10 cellular contexts compared by ENCODE assay signal in the genomic region with DNA sequence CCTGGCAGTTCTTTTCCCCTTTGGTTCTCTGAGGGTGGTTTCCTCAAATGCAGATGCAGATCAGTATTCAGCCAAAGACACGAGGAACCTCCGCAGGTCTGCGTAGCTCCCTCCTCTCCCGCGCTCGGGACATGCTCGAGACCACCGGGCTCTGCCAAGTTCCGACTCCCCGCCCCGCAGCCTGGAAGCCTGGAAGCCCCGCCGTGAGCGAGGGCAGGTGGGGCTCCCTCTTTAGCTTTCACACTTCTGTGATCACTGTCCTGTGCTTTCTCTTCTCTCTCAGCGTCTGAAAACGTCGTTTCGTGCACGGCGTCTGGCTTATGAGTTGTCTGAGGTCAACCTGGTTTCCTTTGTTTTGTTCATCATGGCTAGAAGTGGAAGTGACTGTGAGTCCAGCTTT. TPM values are rescaled to one million over a fixed set of nuclear protein-coding genes. Genes with fewer than 3 reads are reported as not detected.
DNase-seq lines count a peak whose midpoint lies in the region; ATAC-seq and TF ChIP-seq lines count a peak whose summit lies in the region.
"Had no signal": no experiment of that assay in that cellular context is flagged by ENCODE, and none has a peak within 500 bp of the region (broad histone marks: within the 10 kb centered on the region; RNA-seq: fewer than 3 reads in every experiment).

No MANE protein-coding gene starts in this region.

- H3K27me3 ChIP-seq in CD4-positive, CD25-positive, alpha-beta regulatory T cell (ENCODE audit: control insufficient read depth, insufficient read depth, low read length) = no peaks in the 10 kb centered on the region

- no peak for TF ChIP-seq CTCF in WTC11 (IDR thresholded peaks at IDR 0.05)
- TF ChIP-seq CTCF in foreskin fibroblast (IDR thresholded peaks at IDR 0.05; ENCODE audit: low read depth, low read length) = no peak

- POLR2A ChIA-PET in WTC11 (lab: Charles Lee) = no interaction called here

- CTCF ChIA-PET in WTC11 (lab: Charles Lee) = interaction anchor here (0.6 to 1.1 kb wide), 2 partner anchors 269 to 781 kb away, joined by 3 to 5 read pairs; no protein-coding TSS in a partner anchor

- H3K4me1 ChIP-seq in CD4-positive, CD25-positive, alpha-beta regulatory T cell (ENCODE audit: control insufficient read depth, insufficient read depth, low read length, poor library complexity, severe bottlenecking) = peaks cover 17% of the 10 kb centered on the region

- no peaks in the 10 kb centered on the region for H3K27me3 Mint-ChIP-seq in CD4-positive, CD25-positive, alpha-beta regulatory T cell
- no peaks in the 10 kb centered on the region for H3K27me3 Mint-ChIP-seq in WTC11 (ENCODE audit: low read depth)
- H3K27me3 Mint-ChIP-seq: activated B cell treated with CpG ODN at 0.5 μM for 24 hours had no signal

- no peak overlapping the region for H3K27ac ChIP-seq in CD4-positive, CD25-positive, alpha-beta regulatory T cell (ENCODE audit: insufficient read depth, low read length, poor library complexity, severe bottlenecking)

- peak overlapping the region; percentile 26 for H3K4me3 ChIP-seq in CD4-positive, CD25-positive, alpha-beta regulatory T cell (ENCODE audit: low read depth, low read length)
- no peak overlapping the region for H3K4me3 ChIP-seq in foreskin fibroblast (ENCODE audit: low read depth in 1 of 2, low read length in 2 of 2)

- peak in 1 of 3 donors; percentile 27 for DNase-seq in CD4-positive, CD25-positive, alpha-beta regulatory T cell
- peak; percentile 34 for DNase-seq in GM19238 (ENCODE audit: insufficient read length, low spot score)
- DNase-seq in WTC11 (ENCODE audit: low spot score) = peak; percentile 29
- peak; percentile 80 to 87 for DNase-seq in lung microvascular endothelial cell (ENCODE audit: low read depth in 2 of 2)
- no peak for DNase-seq in foreskin fibroblast
- DNase-seq: activated B cell treated with CpG ODN at 0.5 μM for 24 hours, COR-L47 had no signal

- peaks cover 30% of the 10 kb centered on the region for H3K36me3 ChIP-seq in CD4-positive, CD25-positive, alpha-beta regulatory T cell (ENCODE audit: control insufficient read depth, insufficient read depth, low read length)

- H3K9me3 ChIP-seq in CD4-positive, CD25-positive, alpha-beta regulatory T cell (ENCODE audit: control insufficient read depth in 2 of 2, low read length in 2 of 2) = no peaks in the 10 kb centered on the region

- H3K9me3 Mint-ChIP-seq in CD4-positive, CD25-positive, alpha-beta regulatory T cell = no peaks in the 10 kb centered on the region
- peaks cover 6% of the 10 kb centered on the region for H3K9me3 Mint-ChIP-seq in WTC11
- H3K9me3 Mint-ChIP-seq: activated B cell treated with CpG ODN at 0.5 μM for 24 hours had no signal

- peaks cover 40% of the 10 kb centered on the region for H3K36me3 Mint-ChIP-seq in CD4-positive, CD25-positive, alpha-beta regulatory T cell
- H3K36me3 Mint-ChIP-seq in WTC11 = peaks cover 58% of the 10 kb centered on the region

- H3K27ac Mint-ChIP-seq in CD4-positive, CD25-positive, alpha-beta regulatory T cell = peak overlapping the region; percentile 35 to 60 (median 36)
- peak overlapping the region; percentile 78 for H3K27ac Mint-ChIP-seq in WTC11
- H3K27ac Mint-ChIP-seq: activated B cell treated with CpG ODN at 0.5 μM for 24 hours had no signal

- peak overlapping the region; percentile 10 to 39 (median 38) for H3K4me3 Mint-ChIP-seq in CD4-positive, CD25-positive, alpha-beta regulatory T cell
- H3K4me3 Mint-ChIP-seq in WTC11 = no peak overlapping the region
- H3K4me3 Mint-ChIP-seq: activated B cell treated with CpG ODN at 0.5 μM for 24 hours had no signal

- H3K4me1 Mint-ChIP-seq in CD4-positive, CD25-positive, alpha-beta regulatory T cell = peaks cover 28 to 45% (median 40%) of the 10 kb centered on the region in 4 donors
- peaks cover 9% of the 10 kb centered on the region for H3K4me1 Mint-ChIP-seq in WTC11

- ATAC-seq in CD4-positive, CD25-positive, alpha-beta regulatory T cell (ENCODE audit: low read depth in 2 of 2) = no peak
- ATAC-seq in WTC11 (peak; percentile 69), HG03439 (IDR thresholded peaks at IDR 0.05; ENCODE audit: unreplicated experiment) (no peak), HG03139 (IDR thresholded peaks at IDR 0.05; ENCODE audit: unreplicated experiment) (no peak), HG02938 (IDR thresholded peaks at IDR 0.05; ENCODE audit: unreplicated experiment) (no peak)

TF ChIP-seq in WTC11, 78 proteins besides CTCF, POLR2A, EP300 and RAD21:
- TF ChIP-seq, protein P1, sequence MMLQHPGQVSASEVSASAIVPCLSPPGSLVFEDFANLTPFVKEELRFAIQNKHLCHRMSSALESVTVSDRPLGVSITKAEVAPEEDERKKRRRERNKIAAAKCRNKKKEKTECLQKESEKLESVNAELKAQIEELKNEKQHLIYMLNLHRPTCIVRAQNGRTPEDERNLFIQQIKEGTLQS (CRISPR knock-in tag; conservative IDR thresholded peaks at IDR 0.05) = no peak
TF ChIP-seq in WTC11: peak in this region for 0.

RNA-seq across cellular contexts. Expression of gene ZBED4, which starts 26.6 kb away (rescaled TPM):
- 17.1 TPM for total RNA-seq in CD4-positive, CD25-positive, alpha-beta regulatory T cell
- 1 to 10 TPM; 6.1 to 7.4 (median 6.9) TPM for polyA plus RNA-seq in CD4-positive, CD25-positive, alpha-beta regulatory T cell
- total RNA-seq in WTC11 (2021) = 24.7 to 29.2 TPM (median 24.8 TPM) in 3 replicates
- 8.7 and 13.5 TPM in 2 replicates for total RNA-seq in lung microvascular endothelial cell

RNA-seq across cellular contexts. Expression of gene ALG12, which starts 38.0 kb away (rescaled TPM):
- total RNA-seq in CD4-positive, CD25-positive, alpha-beta regulatory T cell = 18.1 TPM
- 10 to 100 TPM; 12.6 to 16.9 (median 15.0) TPM for polyA plus RNA-seq in CD4-positive, CD25-positive, alpha-beta regulatory T cell
- 26.5 to 29.2 TPM (median 26.7 TPM) in 3 replicates for total RNA-seq in WTC11 (2021)
- total RNA-seq in lung microvascular endothelial cell = 9.4 and 13.5 TPM in 2 replicates

RNA-seq across cellular contexts. Expression of gene CRELD2, which starts 38.2 kb away (rescaled TPM):
- total RNA-seq in CD4-positive, CD25-positive, alpha-beta regulatory T cell = 37.8 TPM
- 10 to 100 TPM; 22.4 to 38.2 (median 31.8) TPM for polyA plus RNA-seq in CD4-positive, CD25-positive, alpha-beta regulatory T cell
- total RNA-seq in WTC11 (2021) = 34.9 to 42.8 TPM (median 35.2 TPM) in 3 replicates
- total RNA-seq in lung microvascular endothelial cell = 40.3 and 45.2 TPM in 2 replicates

RNA-seq across cellular contexts. Expression of gene BRD1, which starts 52.6 kb away (rescaled TPM):
- 133 TPM for total RNA-seq in CD4-positive, CD25-positive, alpha-beta regulatory T cell
- 1 to 10 TPM; 2.0 to 2.4 (median 2.2) TPM for polyA plus RNA-seq in CD4-positive, CD25-positive, alpha-beta regulatory T cell
- total RNA-seq in WTC11 (2021) = 36.4 to 37.9 TPM (median 36.6 TPM) in 3 replicates
- 15.3 and 23.6 TPM in 2 replicates for total RNA-seq in lung microvascular endothelial cell

Comparison
In these comparisons a context has a peak if more than half of its experiments do, and no peak if none do; other contexts are left out.
1. DNase-seq: peak in GM19238 (single experiment), WTC11 (single experiment) and lung microvascular endothelial cell (2 of 2); none in foreskin fibroblast (0 of 2).